ENCODE assay signal across 21 cellular contexts in the genomic region with DNA sequence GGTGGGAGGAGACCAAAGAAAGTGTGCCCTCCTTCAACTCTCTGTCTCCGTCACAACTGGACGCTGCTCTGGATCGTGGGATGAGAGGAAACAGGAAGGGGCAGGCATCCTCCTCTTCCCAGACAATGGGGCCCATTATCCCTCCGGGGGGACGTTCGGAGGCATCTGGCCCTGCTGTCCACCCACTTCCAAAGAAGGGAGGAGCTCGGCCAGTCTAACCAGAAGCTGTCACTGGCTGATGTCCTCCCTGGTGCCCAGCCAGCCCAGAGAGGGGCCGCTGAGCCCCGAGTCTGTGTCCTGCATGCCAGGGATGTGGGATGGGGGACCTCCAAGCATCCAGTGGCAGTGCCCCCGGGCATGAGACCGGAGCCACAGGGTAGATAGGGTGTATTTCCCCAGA. TPM values are rescaled to one million over a fixed set of nuclear protein-coding genes. Genes with fewer than 3 reads are reported as not detected.
DNase-seq lines count a peak whose midpoint lies in the region; TF ChIP-seq lines count a peak whose summit lies in the region.
"Had no signal": no experiment of that assay in that cellular context is flagged by ENCODE, and none has a peak within 500 bp of the region (broad histone marks: within the 10 kb centered on the region; RNA-seq: fewer than 3 reads in every experiment).

No MANE protein-coding gene starts in this region.

- no peaks in the 10 kb centered on the region for H3K9me3 Mint-ChIP-seq in neural crest cell
- H3K9me3 Mint-ChIP-seq: activated CD8-positive, alpha-beta T cell treated with anti-CD3 and anti-CD28 coated beads for 36 hours; WTC11 had no signal

- H3K36me3 Mint-ChIP-seq in neural crest cell (ENCODE audit: low read depth), result no peaks in the 10 kb centered on the region
- H3K36me3 Mint-ChIP-seq: WTC11 had no signal

- H3K4me3 Mint-ChIP-seq in neural crest cell, result peak overlapping the region; percentile 16
- H3K4me3 Mint-ChIP-seq: activated CD8-positive, alpha-beta T cell treated with anti-CD3 and anti-CD28 coated beads for 36 hours; WTC11 had no signal

- in situ Hi-C loops in GM13977 (cut with MboI; ENCODE audit: low pct_unique_long_range_greater_than_20kb, low sequenced_read_pairs, unreplicated experiment), result no loop called here

- TF ChIP-seq CTCF in neural crest cell (conservative IDR thresholded peaks at IDR 0.05) (no peak), GM13977 (IDR thresholded peaks at IDR 0.05; ENCODE audit: extremely low read depth, insufficient read depth, missing control alignments) (no peak)

- H3K27ac Mint-ChIP-seq in neural crest cell (ENCODE audit: unreplicated experiment), result peak overlapping the region; percentile 94
- H3K27ac Mint-ChIP-seq: activated CD8-positive, alpha-beta T cell treated with anti-CD3 and anti-CD28 coated beads for 36 hours; WTC11 had no signal

- H3K27me3 Mint-ChIP-seq in neural crest cell (ENCODE audit: low read depth), result no peaks in the 10 kb centered on the region

- DNase-seq in Ammon's horn (ENCODE audit: low spot score) (peak; percentile 64), NCI-H69 (lab: John Stamatoyannopoulos, UW) (peak; percentile 56), foreskin melanocyte (peak; percentile 55), neural crest cell (ENCODE audit: low read depth, low spot score) (peak; percentile 50), activated gamma-delta T cell (lab: John Stamatoyannopoulos, UW) (no peak), GM13977 (ENCODE audit: low spot score) (no peak)
- no peak for DNase-seq in effector CD4-positive, alpha-beta T cell
- DNase-seq in activated CD4-positive, alpha-beta T cell treated with anti-CD3 and anti-CD28 coated beads for 4 hours, result no peak
- DNase-seq: activated CD8-positive, alpha-beta T cell treated with anti-CD3 and anti-CD28 coated beads for 36 hours; activated gamma-delta T cell treated with Interleukin-2 at 50 U/mL for 16 hours; activated T-cell treated with anti-CD3 and anti-CD28 coated beads for 4 hours; Calu3; dermis blood vessel endothelial cell; NCI-H2029; NCI-H446 treated with DMSO at 0.1 percent for 48 hours; T-helper 9 cell had no signal

- H3K4me1 Mint-ChIP-seq in neural crest cell, result peaks cover 82% of the 10 kb centered on the region

RNA-seq across cellular contexts. Expression of a gene that starts 39.8 kb away (rescaled TPM):
- 0.96 and 1.0 TPM in 2 replicates for total RNA-seq in neural crest cell
- total RNA-seq: activated CD8-positive, alpha-beta T cell treated with anti-CD3 and anti-CD28 coated beads for 36 hours; Calu3; hepatocyte had no signal

RNA-seq across cellular contexts. Expression of a gene that starts 59.4 kb away (rescaled TPM):
- total RNA-seq in neural crest cell, result 4.4 and 5.2 TPM in 2 replicates
- total RNA-seq: A673; activated CD8-positive, alpha-beta T cell treated with anti-CD3 and anti-CD28 coated beads for 36 hours; Calu3; dermis blood vessel endothelial cell; osteoblast; subcutaneous adipose tissue had no signal

Comparison
In these comparisons a context has a peak if more than half of its experiments do, and no peak if none do; other contexts are left out.
1. DNase-seq: peak in Ammon's horn (single experiment), NCI-H69 (single experiment), foreskin melanocyte (single experiment) and neural crest cell (single experiment); none in effector CD4-positive, alpha-beta T cell (single experiment), activated CD4-positive, alpha-beta T cell treated with anti-CD3 and anti-CD28 coated beads for 4 hours (0 of 2), activated gamma-delta T cell (single experiment) and GM13977 (single experiment).